17 cellular contexts compared by ENCODE assay signal in genomic region chr2:200042102-200042735, GRCh38.
DNase-seq lines count a peak whose midpoint lies in the region; ATAC-seq, FAIRE-seq and TF ChIP-seq lines count a peak whose summit lies in the region.
"Had no signal": no experiment of that assay in that cellular context is flagged by ENCODE, and none has a peak within 500 bp of the region (broad histone marks: within the 10 kb centered on the region; RNA-seq: fewer than 3 reads in every experiment).

No MANE protein-coding gene starts in this region.

- H2BK5ac ChIP-seq in mesendoderm (ENCODE audit: low read length) = no peak overlapping the region

- H3K4ac ChIP-seq in mesendoderm (ENCODE audit: low read depth, low read length) = no peak overlapping the region

- ATAC-seq in GM21786 (IDR thresholded peaks at IDR 0.05; ENCODE audit: unreplicated experiment) = no peak
- no peak for ATAC-seq in natural killer cell
- ATAC-seq: stimulated activated memory B cell treated with anti-CD40 and anti-IgM and Interleukin-4, amounts not matched to agents 10 μg/mL and 1 μg/mL and 100 μg/mL, for 72 hours had no signal

- H3K9ac ChIP-seq in mesendoderm (ENCODE audit: low read length) = no peak overlapping the region
- H3K9ac ChIP-seq: BLaER1 treated with 17β-estradiol and CSF1 and Interleukin-3, amounts not matched to agents 10 nM and 100 nM had no signal

- no peak overlapping the region for H3K27ac Mint-ChIP-seq in natural killer cell
- H3K27ac Mint-ChIP-seq in activated CD4-positive, alpha-beta T cell treated with anti-CD3 and anti-CD28 coated beads, Interleukin-2, amount 10 ng/mL, durations not matched to agents 24 days and 14 days = no peak overlapping the region
- H3K27ac Mint-ChIP-seq: stimulated activated memory B cell treated with anti-CD40 and anti-IgM and Interleukin-4, amounts not matched to agents 10 μg/mL and 1 μg/mL and 100 μg/mL, for 72 hours had no signal

- no peaks in the 10 kb centered on the region for H3K36me3 Mint-ChIP-seq in natural killer cell
- H3K36me3 Mint-ChIP-seq in activated CD4-positive, alpha-beta T cell treated with anti-CD3 and anti-CD28 coated beads, Interleukin-2, amount 10 ng/mL, durations not matched to agents 24 days and 14 days (ENCODE audit: low read depth) = no peaks in the 10 kb centered on the region
- H3K36me3 Mint-ChIP-seq: stimulated activated memory B cell treated with anti-CD40 and anti-IgM and Interleukin-4, amounts not matched to agents 10 μg/mL and 1 μg/mL and 100 μg/mL, for 72 hours had no signal

- H3K4me2 ChIP-seq in mesendoderm (ENCODE audit: low read length) = no peak overlapping the region
- H3K4me2 ChIP-seq: BLaER1 treated with 17β-estradiol and CSF1 and Interleukin-3, amounts not matched to agents 10 nM and 100 nM had no signal

- no peak overlapping the region for H3K56ac ChIP-seq in mesendoderm (ENCODE audit: low read length)

- DNase-seq in EH (ENCODE audit: low read depth) (peak; percentile 75), NCI-H82 treated with DMSO at 0.1 percent for 48 hours (lab: John Stamatoyannopoulos, UW; ENCODE audit: unreplicated experiment) (peak; percentile 71), bronchial epithelial cell (ENCODE audit: low read depth) (peak; percentile 72), mesendoderm (no peak), mucosa of gallbladder (ENCODE audit: low spot score) (no peak), natural killer cell (no peak)
- DNase-seq in activated CD4-positive, alpha-beta T cell treated with anti-CD3 and anti-CD28 coated beads, Interleukin-2, amount 10 ng/mL, durations not matched to agents 24 days and 14 days = no peak
- DNase-seq: activated CD4-positive, CD25-positive, alpha-beta regulatory T cell; activated T-cell treated with anti-CD3 and anti-CD28 coated beads, Interleukin-2, amount 50 U/mL, for 1 hour; anterior cingulate cortex; midbrain; NCI-H748 treated with DMSO at 0.1 percent for 48 hours; stimulated activated CD4-positive, alpha-beta T cell treated with anti-CD3 and anti-CD28 coated beads, Interleukin-4, amount 100 ng/mL, for 1 hour had no signal

- no peak overlapping the region for H3K23ac ChIP-seq in mesendoderm (ENCODE audit: low read length)

- no peak overlapping the region for H4K8ac ChIP-seq in mesendoderm (ENCODE audit: low read depth, low read length)

- H3K27ac ChIP-seq in mesendoderm (ENCODE audit: low read depth, low read length) = no peak overlapping the region
- H3K27ac ChIP-seq: BLaER1 treated with 17β-estradiol and CSF1 and Interleukin-3, amounts not matched to agents 10 nM and 100 nM; prostate gland had no signal

- peaks cover 6 to 10% of the 10 kb centered on the region in 2 donors for H3K27me3 Mint-ChIP-seq in natural killer cell (ENCODE audit: low read depth in 2 of 2)
- H3K27me3 Mint-ChIP-seq in activated CD4-positive, alpha-beta T cell treated with anti-CD3 and anti-CD28 coated beads, Interleukin-2, amount 10 ng/mL, durations not matched to agents 24 days and 14 days = peaks cover 14% of the 10 kb centered on the region
- H3K27me3 Mint-ChIP-seq: stimulated activated memory B cell treated with anti-CD40 and anti-IgM and Interleukin-4, amounts not matched to agents 10 μg/mL and 1 μg/mL and 100 μg/mL, for 72 hours had no signal

- no peak overlapping the region for H3K4me3 ChIP-seq in bronchial epithelial cell (ENCODE audit: low read depth, low read length)
- H3K4me3 ChIP-seq in mesendoderm (ENCODE audit: low read length) = no peak overlapping the region
- H3K4me3 ChIP-seq: BLaER1 treated with 17β-estradiol and CSF1 and Interleukin-3, amounts not matched to agents 10 nM and 100 nM; prostate gland had no signal

- no peak overlapping the region for H2AK5ac ChIP-seq in mesendoderm (ENCODE audit: low read length)

- H3K36me3 ChIP-seq in bronchial epithelial cell (ENCODE audit: control insufficient read depth, insufficient read depth, low read length) (no peaks in the 10 kb centered on the region), mesendoderm (ENCODE audit: control insufficient read depth, insufficient read depth, low read length) (no peaks in the 10 kb centered on the region)
- H3K36me3 ChIP-seq: prostate gland had no signal

- H3K27me3 ChIP-seq in bronchial epithelial cell (ENCODE audit: control insufficient read depth, insufficient read depth, low read length) (no peaks in the 10 kb centered on the region), mesendoderm (ENCODE audit: insufficient read depth, low read length, poor library complexity) (no peaks in the 10 kb centered on the region)
- H3K27me3 ChIP-seq: BLaER1 treated with 17β-estradiol and CSF1 and Interleukin-3, amounts not matched to agents 10 nM and 100 nM had no signal

- H3K4me1 ChIP-seq in mesendoderm (ENCODE audit: control insufficient read depth, low read depth, low read length) = no peaks in the 10 kb centered on the region
- H3K4me1 ChIP-seq: prostate gland had no signal

- intact Hi-C loops in natural killer cell (cut with micrococcal nuclease) = no loop called here
- intact Hi-C loops in activated CD4-positive, alpha-beta T cell treated with anti-CD3 and anti-CD28 coated beads, Interleukin-2, amount 10 ng/mL, durations not matched to agents 24 days and 14 days (cut with micrococcal nuclease) = no loop called here

- H4K5ac ChIP-seq in mesendoderm (ENCODE audit: low read length) = no peak overlapping the region

- H2BK120ac ChIP-seq in mesendoderm (ENCODE audit: low read depth, low read length) = no peak overlapping the region

- no peaks in the 10 kb centered on the region for H3K4me1 Mint-ChIP-seq in natural killer cell
- H3K4me1 Mint-ChIP-seq in activated CD4-positive, alpha-beta T cell treated with anti-CD3 and anti-CD28 coated beads, Interleukin-2, amount 10 ng/mL, durations not matched to agents 24 days and 14 days = no peaks in the 10 kb centered on the region
- H3K4me1 Mint-ChIP-seq: stimulated activated memory B cell treated with anti-CD40 and anti-IgM and Interleukin-4, amounts not matched to agents 10 μg/mL and 1 μg/mL and 100 μg/mL, for 72 hours had no signal

- no peaks in the 10 kb centered on the region for H3K79me2 ChIP-seq in mesendoderm (ENCODE audit: control insufficient read depth, insufficient read depth, low read length)

- no peaks in the 10 kb centered on the region for H3K79me1 ChIP-seq in mesendoderm (ENCODE audit: low read length)

- no peak for FAIRE-seq in bronchial epithelial cell (lab: Jason Lieb, UNC)

- H3K9me3 Mint-ChIP-seq in natural killer cell = peaks cover 3 to 4% of the 10 kb centered on the region in 2 donors
- H3K9me3 Mint-ChIP-seq in activated CD4-positive, alpha-beta T cell treated with anti-CD3 and anti-CD28 coated beads, Interleukin-2, amount 10 ng/mL, durations not matched to agents 24 days and 14 days = peaks cover 13% of the 10 kb centered on the region

- no peak overlapping the region for H3K4me3 Mint-ChIP-seq in natural killer cell
- H3K4me3 Mint-ChIP-seq in activated CD4-positive, alpha-beta T cell treated with anti-CD3 and anti-CD28 coated beads, Interleukin-2, amount 10 ng/mL, durations not matched to agents 24 days and 14 days = no peak overlapping the region
- H3K4me3 Mint-ChIP-seq: stimulated activated memory B cell treated with anti-CD40 and anti-IgM and Interleukin-4, amounts not matched to agents 10 μg/mL and 1 μg/mL and 100 μg/mL, for 72 hours had no signal

- H3K18ac ChIP-seq in mesendoderm (ENCODE audit: low read length) = no peak overlapping the region

- TF ChIP-seq CTCF in bronchial epithelial cell (IDR thresholded peaks at IDR 0.05; ENCODE audit: insufficient read depth, low read length, severe bottlenecking) = no peak
- TF ChIP-seq CTCF in natural killer cell (IDR thresholded peaks at IDR 0.05) = no peak

- H2BK15ac ChIP-seq in mesendoderm (replicated peaks; ENCODE audit: low read depth) = peak overlapping the region; percentile 75

Comparison
In these comparisons a context has a peak if more than half of its experiments do, and no peak if none do; other contexts are left out.
1. DNase-seq: peak in EH (single experiment), NCI-H82 treated with DMSO at 0.1 percent for 48 hours (single experiment) and bronchial epithelial cell (single experiment); none in mesendoderm (single experiment), mucosa of gallbladder (single experiment), natural killer cell (single experiment) and activated CD4-positive, alpha-beta T cell treated with anti-CD3 and anti-CD28 coated beads, Interleukin-2, amount 10 ng/mL, durations not matched to agents 24 days and 14 days (single experiment).